Comparison of ENCODE assay signal across 1 cellular context in the genomic region with DNA sequence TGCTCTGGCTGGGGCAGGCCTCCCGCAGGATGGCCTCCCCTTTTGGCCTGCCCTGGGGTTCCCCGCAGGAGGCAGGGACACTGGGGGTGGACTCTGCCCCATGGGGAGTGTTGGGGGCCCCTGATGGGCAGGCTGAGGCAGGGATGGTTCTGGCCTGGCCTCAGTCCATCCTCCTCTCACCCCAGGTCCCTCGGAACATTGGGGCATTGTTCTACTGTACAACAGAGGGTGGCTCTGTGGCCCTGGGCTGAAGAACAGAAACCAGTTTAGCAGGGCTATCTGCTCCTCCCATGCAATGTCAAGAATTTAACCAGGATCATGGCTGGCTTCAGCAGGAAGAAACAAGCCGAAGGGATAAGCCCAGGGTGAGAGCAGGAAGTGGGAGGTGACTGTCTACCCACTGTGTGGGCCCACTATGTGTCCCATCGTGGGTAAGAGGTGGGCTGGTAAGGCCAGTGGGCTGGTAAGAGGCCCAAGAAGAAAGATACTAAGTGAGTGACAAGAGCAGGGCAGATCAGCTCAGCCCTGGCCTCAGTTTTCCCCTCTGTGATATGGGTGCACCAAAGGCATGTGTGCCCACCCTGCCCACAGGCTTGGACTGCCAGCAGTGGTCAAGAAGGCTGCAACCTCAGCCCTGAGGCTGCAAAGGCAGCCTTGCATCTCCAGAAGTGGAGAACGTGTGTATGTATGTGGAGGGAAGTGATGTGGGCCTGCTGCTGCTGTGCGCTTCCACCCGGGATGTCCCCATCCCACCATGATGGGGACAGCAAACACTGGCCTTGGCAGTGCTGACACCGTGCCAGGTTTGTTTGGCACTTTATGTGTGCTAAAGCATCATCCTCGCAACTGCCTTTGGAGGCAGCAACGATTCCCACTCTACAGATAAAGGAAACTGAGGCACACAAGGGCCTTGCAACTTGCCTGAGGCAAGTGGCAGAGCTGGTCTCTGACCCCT.
TF ChIP-seq lines count a peak whose summit lies in the region.

No MANE protein-coding gene starts in this region.

TF ChIP-seq in HepG2, 621 proteins besides CTCF, POLR2A, EP300 and RAD21 (continued from another document and continues in another):
- TF ChIP-seq, protein P1, sequence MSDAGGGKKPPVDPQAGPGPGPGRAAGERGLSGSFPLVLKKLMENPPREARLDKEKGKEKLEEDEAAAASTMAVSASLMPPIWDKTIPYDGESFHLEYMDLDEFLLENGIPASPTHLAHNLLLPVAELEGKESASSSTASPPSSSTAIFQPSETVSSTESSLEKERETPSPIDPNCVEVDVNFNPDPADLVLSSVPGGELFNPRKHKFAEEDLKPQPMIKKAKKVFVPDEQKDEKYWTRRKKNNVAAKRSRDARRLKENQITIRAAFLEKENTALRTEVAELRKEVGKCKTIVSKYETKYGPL (CRISPR knock-in tag; IDR thresholded peaks at IDR 0.05), result no peak
- TF ChIP-seq ZNF326 (CRISPR knock-in tag; IDR thresholded peaks at IDR 0.05; ENCODE audit: borderline replicate concordance), result no peak
- TF ChIP-seq NR1H2 (CRISPR knock-in tag; IDR thresholded peaks at IDR 0.05; ENCODE audit: borderline replicate concordance, low read depth), result no peak
- TF ChIP-seq, protein P2, sequence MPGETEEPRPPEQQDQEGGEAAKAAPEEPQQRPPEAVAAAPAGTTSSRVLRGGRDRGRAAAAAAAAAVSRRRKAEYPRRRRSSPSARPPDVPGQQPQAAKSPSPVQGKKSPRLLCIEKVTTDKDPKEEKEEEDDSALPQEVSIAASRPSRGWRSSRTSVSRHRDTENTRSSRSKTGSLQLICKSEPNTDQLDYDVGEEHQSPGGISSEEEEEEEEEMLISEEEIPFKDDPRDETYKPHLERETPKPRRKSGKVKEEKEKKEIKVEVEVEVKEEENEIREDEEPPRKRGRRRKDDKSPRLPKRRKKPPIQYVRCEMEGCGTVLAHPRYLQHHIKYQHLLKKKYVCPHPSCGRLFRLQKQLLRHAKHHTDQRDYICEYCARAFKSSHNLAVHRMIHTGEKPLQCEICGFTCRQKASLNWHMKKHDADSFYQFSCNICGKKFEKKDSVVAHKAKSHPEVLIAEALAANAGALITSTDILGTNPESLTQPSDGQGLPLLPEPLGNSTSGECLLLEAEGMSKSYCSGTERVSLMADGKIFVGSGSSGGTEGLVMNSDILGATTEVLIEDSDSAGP (CRISPR knock-in tag; IDR thresholded peaks at IDR 0.05; ENCODE audit: borderline replicate concordance), result peak; percentile 69; the same call in 1 of the 2 replicates
- peak; percentile 89 for TF ChIP-seq SP5 (CRISPR knock-in tag; IDR thresholded peaks at IDR 0.05; ENCODE audit: borderline replicate concordance, low read depth)
- TF ChIP-seq EED (CRISPR knock-in tag; IDR thresholded peaks at IDR 0.05), result no peak
- no peak for TF ChIP-seq LCORL (IDR thresholded peaks at IDR 0.05)
- TF ChIP-seq LCORL (CRISPR knock-in tag; IDR thresholded peaks at IDR 0.05), result peak; percentile 36; the same call in 1 of the 2 replicates
- TF ChIP-seq ZMYM2 (CRISPR knock-in tag; IDR thresholded peaks at IDR 0.05), result peak; percentile 88
- no peak for TF ChIP-seq KDM5B (CRISPR knock-in tag; IDR thresholded peaks at IDR 0.05; ENCODE audit: borderline replicate concordance)
- TF ChIP-seq THYN1 (CRISPR knock-in tag; IDR thresholded peaks at IDR 0.05; ENCODE audit: borderline replicate concordance, low read depth), result no peak
- peak; percentile 98 for TF ChIP-seq RCOR2 (CRISPR knock-in tag; IDR thresholded peaks at IDR 0.05)
- TF ChIP-seq, protein P3, sequence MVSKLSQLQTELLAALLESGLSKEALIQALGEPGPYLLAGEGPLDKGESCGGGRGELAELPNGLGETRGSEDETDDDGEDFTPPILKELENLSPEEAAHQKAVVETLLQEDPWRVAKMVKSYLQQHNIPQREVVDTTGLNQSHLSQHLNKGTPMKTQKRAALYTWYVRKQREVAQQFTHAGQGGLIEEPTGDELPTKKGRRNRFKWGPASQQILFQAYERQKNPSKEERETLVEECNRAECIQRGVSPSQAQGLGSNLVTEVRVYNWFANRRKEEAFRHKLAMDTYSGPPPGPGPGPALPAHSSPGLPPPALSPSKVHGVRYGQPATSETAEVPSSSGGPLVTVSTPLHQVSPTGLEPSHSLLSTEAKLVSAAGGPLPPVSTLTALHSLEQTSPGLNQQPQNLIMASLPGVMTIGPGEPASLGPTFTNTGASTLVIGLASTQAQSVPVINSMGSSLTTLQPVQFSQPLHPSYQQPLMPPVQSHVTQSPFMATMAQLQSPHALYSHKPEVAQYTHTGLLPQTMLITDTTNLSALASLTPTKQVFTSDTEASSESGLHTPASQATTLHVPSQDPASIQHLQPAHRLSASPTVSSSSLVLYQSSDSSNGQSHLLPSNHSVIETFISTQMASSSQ (IDR thresholded peaks at IDR 0.05; ENCODE audit: low read depth), result no peak
- TF ChIP-seq, protein P3 (CRISPR knock-in tag; IDR thresholded peaks at IDR 0.05; ENCODE audit: borderline replicate concordance), result no peak
- no peak for TF ChIP-seq ZSCAN29 (CRISPR knock-in tag; conservative IDR thresholded peaks at IDR 0.05)
- no peak for TF ChIP-seq ZNF773 (CRISPR knock-in tag; IDR thresholded peaks at IDR 0.05; ENCODE audit: borderline replicate concordance)
- TF ChIP-seq, protein P4, sequence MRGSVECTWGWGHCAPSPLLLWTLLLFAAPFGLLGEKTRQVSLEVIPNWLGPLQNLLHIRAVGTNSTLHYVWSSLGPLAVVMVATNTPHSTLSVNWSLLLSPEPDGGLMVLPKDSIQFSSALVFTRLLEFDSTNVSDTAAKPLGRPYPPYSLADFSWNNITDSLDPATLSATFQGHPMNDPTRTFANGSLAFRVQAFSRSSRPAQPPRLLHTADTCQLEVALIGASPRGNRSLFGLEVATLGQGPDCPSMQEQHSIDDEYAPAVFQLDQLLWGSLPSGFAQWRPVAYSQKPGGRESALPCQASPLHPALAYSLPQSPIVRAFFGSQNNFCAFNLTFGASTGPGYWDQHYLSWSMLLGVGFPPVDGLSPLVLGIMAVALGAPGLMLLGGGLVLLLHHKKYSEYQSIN (CRISPR knock-in tag; IDR thresholded peaks at IDR 0.05; ENCODE audit: borderline replicate concordance), result no peak
- TF ChIP-seq ZNF703 (CRISPR knock-in tag; IDR thresholded peaks at IDR 0.05; ENCODE audit: borderline replicate concordance), result no peak
- peak; percentile 33; the same call in 1 of the 2 replicates for TF ChIP-seq ZNF331 (CRISPR knock-in tag; IDR thresholded peaks at IDR 0.05)
- no peak for TF ChIP-seq CENPX (CRISPR knock-in tag; IDR thresholded peaks at IDR 0.05)
- TF ChIP-seq, protein P5, sequence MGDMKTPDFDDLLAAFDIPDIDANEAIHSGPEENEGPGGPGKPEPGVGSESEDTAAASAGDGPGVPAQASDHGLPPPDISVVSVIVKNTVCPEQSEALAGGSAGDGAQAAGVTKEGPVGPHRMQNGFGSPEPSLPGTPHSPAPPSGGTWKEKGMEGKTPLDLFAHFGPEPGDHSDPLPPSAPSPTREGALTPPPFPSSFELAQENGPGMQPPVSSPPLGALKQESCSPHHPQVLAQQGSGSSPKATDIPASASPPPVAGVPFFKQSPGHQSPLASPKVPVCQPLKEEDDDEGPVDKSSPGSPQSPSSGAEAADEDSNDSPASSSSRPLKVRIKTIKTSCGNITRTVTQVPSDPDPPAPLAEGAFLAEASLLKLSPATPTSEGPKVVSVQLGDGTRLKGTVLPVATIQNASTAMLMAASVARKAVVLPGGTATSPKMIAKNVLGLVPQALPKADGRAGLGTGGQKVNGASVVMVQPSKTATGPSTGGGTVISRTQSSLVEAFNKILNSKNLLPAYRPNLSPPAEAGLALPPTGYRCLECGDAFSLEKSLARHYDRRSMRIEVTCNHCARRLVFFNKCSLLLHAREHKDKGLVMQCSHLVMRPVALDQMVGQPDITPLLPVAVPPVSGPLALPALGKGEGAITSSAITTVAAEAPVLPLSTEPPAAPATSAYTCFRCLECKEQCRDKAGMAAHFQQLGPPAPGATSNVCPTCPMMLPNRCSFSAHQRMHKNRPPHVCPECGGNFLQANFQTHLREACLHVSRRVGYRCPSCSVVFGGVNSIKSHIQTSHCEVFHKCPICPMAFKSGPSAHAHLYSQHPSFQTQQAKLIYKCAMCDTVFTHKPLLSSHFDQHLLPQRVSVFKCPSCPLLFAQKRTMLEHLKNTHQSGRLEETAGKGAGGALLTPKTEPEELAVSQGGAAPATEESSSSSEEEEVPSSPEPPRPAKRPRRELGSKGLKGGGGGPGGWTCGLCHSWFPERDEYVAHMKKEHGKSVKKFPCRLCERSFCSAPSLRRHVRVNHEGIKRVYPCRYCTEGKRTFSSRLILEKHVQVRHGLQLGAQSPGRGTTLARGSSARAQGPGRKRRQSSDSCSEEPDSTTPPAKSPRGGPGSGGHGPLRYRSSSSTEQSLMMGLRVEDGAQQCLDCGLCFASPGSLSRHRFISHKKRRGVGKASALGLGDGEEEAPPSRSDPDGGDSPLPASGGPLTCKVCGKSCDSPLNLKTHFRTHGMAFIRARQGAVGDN (CRISPR knock-in tag; IDR thresholded peaks at IDR 0.05), result peak; percentile 88
- no peak for TF ChIP-seq NFIB (CRISPR knock-in tag; IDR thresholded peaks at IDR 0.05; ENCODE audit: borderline replicate concordance)
- peak; percentile 69 for TF ChIP-seq U2AF1 (optimal IDR thresholded peaks at IDR 0.05; ENCODE audit: low read depth, low read length)
- TF ChIP-seq CBX5 (CRISPR knock-in tag; IDR thresholded peaks at IDR 0.05; ENCODE audit: borderline replicate concordance), result no peak
- no peak for TF ChIP-seq ZNF329 (CRISPR knock-in tag; IDR thresholded peaks at IDR 0.05; ENCODE audit: low read depth)
- no peak for TF ChIP-seq MTA3 (CRISPR knock-in tag; IDR thresholded peaks at IDR 0.05)
- TF ChIP-seq MEF2D (CRISPR knock-in tag; IDR thresholded peaks at IDR 0.05), result no peak
- TF ChIP-seq HMG20B (CRISPR knock-in tag; conservative IDR thresholded peaks at IDR 0.05), result 0 out of 2 replicates have a peak, but pooled peaks have one; percentile 10
- TF ChIP-seq ZSCAN20 (CRISPR knock-in tag; IDR thresholded peaks at IDR 0.05; ENCODE audit: borderline replicate concordance), result no peak
- TF ChIP-seq, protein P6, sequence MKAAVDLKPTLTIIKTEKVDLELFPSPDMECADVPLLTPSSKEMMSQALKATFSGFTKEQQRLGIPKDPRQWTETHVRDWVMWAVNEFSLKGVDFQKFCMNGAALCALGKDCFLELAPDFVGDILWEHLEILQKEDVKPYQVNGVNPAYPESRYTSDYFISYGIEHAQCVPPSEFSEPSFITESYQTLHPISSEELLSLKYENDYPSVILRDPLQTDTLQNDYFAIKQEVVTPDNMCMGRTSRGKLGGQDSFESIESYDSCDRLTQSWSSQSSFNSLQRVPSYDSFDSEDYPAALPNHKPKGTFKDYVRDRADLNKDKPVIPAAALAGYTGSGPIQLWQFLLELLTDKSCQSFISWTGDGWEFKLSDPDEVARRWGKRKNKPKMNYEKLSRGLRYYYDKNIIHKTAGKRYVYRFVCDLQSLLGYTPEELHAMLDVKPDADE (CRISPR knock-in tag; IDR thresholded peaks at IDR 0.05), result no peak
- TF ChIP-seq CCAR2 (optimal IDR thresholded peaks at IDR 0.05; ENCODE audit: low read depth, low read length), result no peak
- no peak for TF ChIP-seq RFXANK (CRISPR knock-in tag; IDR thresholded peaks at IDR 0.05)
- no peak for TF ChIP-seq KLF15 (CRISPR knock-in tag; IDR thresholded peaks at IDR 0.05; ENCODE audit: borderline replicate concordance)
- TF ChIP-seq, protein P7, sequence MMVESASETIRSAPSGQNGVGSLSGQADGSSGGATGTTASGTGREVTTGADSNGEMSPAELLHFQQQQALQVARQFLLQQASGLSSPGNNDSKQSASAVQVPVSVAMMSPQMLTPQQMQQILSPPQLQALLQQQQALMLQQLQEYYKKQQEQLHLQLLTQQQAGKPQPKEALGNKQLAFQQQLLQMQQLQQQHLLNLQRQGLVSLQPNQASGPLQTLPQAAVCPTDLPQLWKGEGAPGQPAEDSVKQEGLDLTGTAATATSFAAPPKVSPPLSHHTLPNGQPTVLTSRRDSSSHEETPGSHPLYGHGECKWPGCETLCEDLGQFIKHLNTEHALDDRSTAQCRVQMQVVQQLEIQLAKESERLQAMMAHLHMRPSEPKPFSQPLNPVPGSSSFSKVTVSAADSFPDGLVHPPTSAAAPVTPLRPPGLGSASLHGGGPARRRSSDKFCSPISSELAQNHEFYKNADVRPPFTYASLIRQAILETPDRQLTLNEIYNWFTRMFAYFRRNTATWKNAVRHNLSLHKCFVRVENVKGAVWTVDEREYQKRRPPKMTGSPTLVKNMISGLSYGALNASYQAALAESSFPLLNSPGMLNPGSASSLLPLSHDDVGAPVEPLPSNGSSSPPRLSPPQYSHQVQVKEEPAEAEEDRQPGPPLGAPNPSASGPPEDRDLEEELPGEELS (CRISPR knock-in tag; IDR thresholded peaks at IDR 0.05), result peak; percentile 33; the same call in 1 of the 2 replicates
- TF ChIP-seq, protein P8, sequence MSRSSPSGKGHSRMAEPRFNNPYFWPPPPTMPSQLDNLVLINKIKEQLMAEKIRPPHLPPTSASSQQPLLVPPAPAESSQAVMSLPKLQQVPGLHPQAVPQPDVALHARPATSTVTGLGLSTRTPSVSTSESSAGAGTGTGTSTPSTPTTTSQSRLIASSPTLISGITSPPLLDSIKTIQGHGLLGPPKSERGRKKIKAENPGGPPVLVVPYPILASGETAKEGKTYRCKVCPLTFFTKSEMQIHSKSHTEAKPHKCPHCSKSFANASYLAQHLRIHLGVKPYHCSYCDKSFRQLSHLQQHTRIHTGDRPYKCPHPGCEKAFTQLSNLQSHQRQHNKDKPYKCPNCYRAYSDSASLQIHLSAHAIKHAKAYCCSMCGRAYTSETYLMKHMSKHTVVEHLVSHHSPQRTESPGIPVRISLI (CRISPR knock-in tag; IDR thresholded peaks at IDR 0.05; ENCODE audit: borderline replicate concordance), result no peak
- TF ChIP-seq SSRP1 (CRISPR knock-in tag; IDR thresholded peaks at IDR 0.05), result no peak
